Comparison of ENCODE assay signal across 28 cellular contexts in genomic region chr19:1149259-1150045, GRCh38. TPM values are rescaled to one million over a fixed set of nuclear protein-coding genes. Genes with fewer than 3 reads are reported as not detected.
DNase-seq lines count a peak whose midpoint lies in the region; ATAC-seq, FAIRE-seq and TF ChIP-seq lines count a peak whose summit lies in the region.
"Had no signal": no experiment of that assay in that cellular context is flagged by ENCODE, and none has a peak within 500 bp of the region (broad histone marks: within the 10 kb centered on the region; RNA-seq: fewer than 3 reads in every experiment).

No MANE protein-coding gene starts in this region.

- H3K27me3 Mint-ChIP-seq in dendritic cell treated with granulocyte-macrophage colony-stimulating factor and Interleukin-4, amounts not matched to agents 40 ng/mL and 50 ng/mL, for 4 days, result no peaks in the 10 kb centered on the region
- H3K27me3 Mint-ChIP-seq in stimulated activated memory B cell treated with anti-CD40 and anti-IgM and Interleukin-4, amounts not matched to agents 10 μg/mL and 1 μg/mL and 100 μg/mL, for 72 hours, result no peaks in the 10 kb centered on the region
- H3K27me3 Mint-ChIP-seq in activated CD4-positive, alpha-beta memory T cell treated with anti-CD3 and anti-CD28 coated beads, Interleukin-2, amount 10 ng/mL, durations not matched to agents 7 days and 5 days, result no peaks in the 10 kb centered on the region
- H3K27me3 Mint-ChIP-seq: CD4-positive, alpha-beta memory T cell had no signal

- peak overlapping the region; percentile 50 for H3K27ac Mint-ChIP-seq in dendritic cell treated with granulocyte-macrophage colony-stimulating factor and Interleukin-4, amounts not matched to agents 40 ng/mL and 50 ng/mL, for 4 days
- no peak overlapping the region for H3K27ac Mint-ChIP-seq in stimulated activated memory B cell treated with anti-CD40 and anti-IgM and Interleukin-4, amounts not matched to agents 10 μg/mL and 1 μg/mL and 100 μg/mL, for 72 hours
- H3K27ac Mint-ChIP-seq in activated CD4-positive, alpha-beta memory T cell treated with anti-CD3 and anti-CD28 coated beads, Interleukin-2, amount 10 ng/mL, durations not matched to agents 7 days and 5 days, result no peak overlapping the region

- DNase-seq in HepG2 (ENCODE audit: low spot score) (no peak), NCI-H774 (lab: John Stamatoyannopoulos, UW) (no peak), epidermal melanocyte (ENCODE audit: insufficient read length, low spot score) (no peak)
- DNase-seq in activated CD4-positive, alpha-beta memory T cell treated with anti-CD3 and anti-CD28 coated beads, Interleukin-2, amount 10 ng/mL, durations not matched to agents 7 days and 5 days, result no peak
- DNase-seq: AML-193; CD4-positive, alpha-beta memory T cell; COR-L47; DMS53; GM23248; Karpas-422; NCI-H1092; NCI-H146; NCI-H1930; NCI-H2107; NCI-H446; NCI-H524 treated with DMSO at 0.1 percent for 48 hours; NCI-H82; NK-92 treated with Interleukin-12 subunit alpha and Interleukin-12 subunit beta, amount 100 ng/mL, for 24 hours; PC-9; RPMI8226; SHP77 had no signal

- H2AFZ ChIP-seq in HepG2 (ENCODE audit: low read length), result no peak overlapping the region
- H2AFZ ChIP-seq: GM23248, PC-9 had no signal

- no peaks in the 10 kb centered on the region; a peak in 1 of 5 replicates for H3K27me3 ChIP-seq in HepG2 (ENCODE audit: control insufficient read depth in 1 of 2, insufficient read depth in 2 of 2, low read length in 2 of 2)
- H3K27me3 ChIP-seq: BLaER1 treated with 17β-estradiol and CSF1 and Interleukin-3, amounts not matched to agents 10 nM and 100 nM had no signal

- H3K36me3 Mint-ChIP-seq in dendritic cell treated with granulocyte-macrophage colony-stimulating factor and Interleukin-4, amounts not matched to agents 40 ng/mL and 50 ng/mL, for 4 days (ENCODE audit: low read depth), result peaks cover 93% of the 10 kb centered on the region
- peaks cover 38% of the 10 kb centered on the region for H3K36me3 Mint-ChIP-seq in stimulated activated memory B cell treated with anti-CD40 and anti-IgM and Interleukin-4, amounts not matched to agents 10 μg/mL and 1 μg/mL and 100 μg/mL, for 72 hours
- H3K36me3 Mint-ChIP-seq in activated CD4-positive, alpha-beta memory T cell treated with anti-CD3 and anti-CD28 coated beads, Interleukin-2, amount 10 ng/mL, durations not matched to agents 7 days and 5 days (ENCODE audit: low read depth), result peaks cover 16% of the 10 kb centered on the region

- intact Hi-C loops in dendritic cell treated with granulocyte-macrophage colony-stimulating factor and Interleukin-4, amounts not matched to agents 40 ng/mL and 50 ng/mL, for 4 days (cut with micrococcal nuclease), result no loop called here
- intact Hi-C loops in HepG2 (cut with micrococcal nuclease; ENCODE audit: unreplicated experiment), result no loop called here

- TF ChIP-seq RAD21 in HepG2 (CRISPR knock-in tag; IDR thresholded peaks at IDR 0.05), result no peak

- in situ Hi-C loops in HepG2 (cut with HindIII; ENCODE audit: extremely low pct_ligation_motif_present, low pct_unique_long_range_greater_than_20kb), result loop anchor here (5.0 kb wide), 1 partner anchor 32 kb away; no protein-coding TSS in a partner anchor

- WGBS in HepG2 (ENCODE audit: low lambda C conversion rate), result 94% methylated on average over 18 of the region's 39 CpGs

- H3K4me1 ChIP-seq in HEK293 (ENCODE audit: control insufficient read depth, insufficient read depth, low read length) (no peaks in the 10 kb centered on the region), HepG2 (ENCODE audit: insufficient read depth, low read length) (peaks cover under 1% of the 10 kb centered on the region; the same call in 1 of the 2 replicates)
- H3K4me1 ChIP-seq: HAP-1 had no signal

- BruUV-seq in HepG2 (replicated peaks; lab: Mats Ljungman, UMichigan), result no TSS peak

- FAIRE-seq in HepG2 (lab: Jason Lieb, UNC), result no peak
- FAIRE-seq: A204.1 had no signal

- H3K9me3 ChIP-seq in HEK293 (ENCODE audit: control insufficient read depth, insufficient read depth, low read depth, low read length) (no peaks in the 10 kb centered on the region), HepG2 (ENCODE audit: low read length) (no peaks in the 10 kb centered on the region)
- H3K9me3 ChIP-seq: BLaER1 treated with 17β-estradiol and CSF1 and Interleukin-3, amounts not matched to agents 10 nM and 100 nM; HAP-1 had no signal

- H3K79me2 ChIP-seq in HepG2 (ENCODE audit: insufficient read depth, low read length), result peaks cover under 1% of the 10 kb centered on the region

- CTCF ChIA-PET in HEK293 (lab: Yijun Ruan, JAX), result no interaction called here
- CTCF ChIA-PET in HepG2 (lab: Yijun Ruan, JAX; ENCODE audit: low intra/inter-chr PET ratio, low total read pairs), result no interaction called here
- CTCF ChIA-PET in activated CD4-positive, alpha-beta memory T cell treated with anti-CD3 and anti-CD28 coated beads, Interleukin-2, amount 10 ng/mL, durations not matched to agents 7 days and 5 days (lab: Charles Lee), result interaction anchor here (1.0 kb wide), 1 partner anchor 36 kb away, joined by 4 read pairs; no protein-coding TSS in a partner anchor

- no peaks in the 10 kb centered on the region for H4K20me1 ChIP-seq in HepG2 (ENCODE audit: insufficient read depth, low read length)

- H3K4me1 Mint-ChIP-seq in dendritic cell treated with granulocyte-macrophage colony-stimulating factor and Interleukin-4, amounts not matched to agents 40 ng/mL and 50 ng/mL, for 4 days (ENCODE audit: low read depth), result peaks cover 57% of the 10 kb centered on the region
- H3K4me1 Mint-ChIP-seq in stimulated activated memory B cell treated with anti-CD40 and anti-IgM and Interleukin-4, amounts not matched to agents 10 μg/mL and 1 μg/mL and 100 μg/mL, for 72 hours, result peaks cover 6% of the 10 kb centered on the region
- peaks cover 7% of the 10 kb centered on the region for H3K4me1 Mint-ChIP-seq in activated CD4-positive, alpha-beta memory T cell treated with anti-CD3 and anti-CD28 coated beads, Interleukin-2, amount 10 ng/mL, durations not matched to agents 7 days and 5 days

- POLR2A ChIA-PET in HEK293 (lab: Yijun Ruan, JAX), result no interaction called here
- POLR2A ChIA-PET in HepG2 (lab: Yijun Ruan, JAX), result no interaction called here
- POLR2A ChIA-PET in activated CD4-positive, alpha-beta memory T cell treated with anti-CD3 and anti-CD28 coated beads, Interleukin-2, amount 10 ng/mL, durations not matched to agents 7 days and 5 days (lab: Charles Lee), result no interaction called here

- peaks cover 0 to 21% of the 10 kb centered on the region in 2 experiments; a peak in 2 of 3 replicates for H3K36me3 ChIP-seq in HEK293 (ENCODE audit: control insufficient read depth in 2 of 2, insufficient read depth in 1 of 2, low read length in 2 of 2)
- peaks cover 10 to 14% of the 10 kb centered on the region in 2 experiments; a peak in 4 of 5 replicates for H3K36me3 ChIP-seq in HepG2 (replicated peaks in 1 of 2; ENCODE audit: control insufficient read depth in 1 of 2, insufficient read depth in 2 of 2, low read length in 2 of 2)

- TF ChIP-seq POLR2A in HepG2 (IDR thresholded peaks at IDR 0.05; ENCODE audit: insufficient read depth in 1 of 2, low read depth in 2 of 2, low read length in 2 of 2), result no peak

- TF ChIP-seq CTCF in HEK293 (tag by site-specific recombination; IDR thresholded peaks at IDR 0.05), result no peak
- TF ChIP-seq CTCF in HepG2 (CRISPR knock-in tag; IDR thresholded peaks at IDR 0.05), result no peak

- H3K27ac ChIP-seq in HEK293 (ENCODE audit: extremely low read depth, low read depth, low read length), result no peak overlapping the region
- no peak overlapping the region for H3K27ac ChIP-seq in HepG2 (ENCODE audit: extremely low read length, insufficient read depth, low read length)
- H3K27ac ChIP-seq: BLaER1 treated with 17β-estradiol and CSF1 and Interleukin-3, amounts not matched to agents 10 nM and 100 nM; GM23248; PC-9 had no signal

- no peaks in the 10 kb centered on the region for H3K9me3 Mint-ChIP-seq in dendritic cell treated with granulocyte-macrophage colony-stimulating factor and Interleukin-4, amounts not matched to agents 40 ng/mL and 50 ng/mL, for 4 days
- no peaks in the 10 kb centered on the region for H3K9me3 Mint-ChIP-seq in stimulated activated memory B cell treated with anti-CD40 and anti-IgM and Interleukin-4, amounts not matched to agents 10 μg/mL and 1 μg/mL and 100 μg/mL, for 72 hours
- no peaks in the 10 kb centered on the region for H3K9me3 Mint-ChIP-seq in activated CD4-positive, alpha-beta memory T cell treated with anti-CD3 and anti-CD28 coated beads, Interleukin-2, amount 10 ng/mL, durations not matched to agents 7 days and 5 days

- no peak for ATAC-seq in HepG2
- peak; percentile 10 for ATAC-seq in stimulated activated memory B cell treated with anti-CD40 and anti-IgM and Interleukin-4, amounts not matched to agents 10 μg/mL and 1 μg/mL and 100 μg/mL, for 72 hours
- ATAC-seq in GM21529 (IDR thresholded peaks at IDR 0.05; ENCODE audit: unreplicated experiment), result no peak

- no peak overlapping the region for H3K4me2 ChIP-seq in HepG2 (ENCODE audit: low read depth, low read length)
- H3K4me2 ChIP-seq: BLaER1 treated with 17β-estradiol and CSF1 and Interleukin-3, amounts not matched to agents 10 nM and 100 nM; PC-9 had no signal

- H3K4me3 Mint-ChIP-seq in dendritic cell treated with granulocyte-macrophage colony-stimulating factor and Interleukin-4, amounts not matched to agents 40 ng/mL and 50 ng/mL, for 4 days, result no peak overlapping the region
- no peak overlapping the region for H3K4me3 Mint-ChIP-seq in stimulated activated memory B cell treated with anti-CD40 and anti-IgM and Interleukin-4, amounts not matched to agents 10 μg/mL and 1 μg/mL and 100 μg/mL, for 72 hours
- H3K4me3 Mint-ChIP-seq in activated CD4-positive, alpha-beta memory T cell treated with anti-CD3 and anti-CD28 coated beads, Interleukin-2, amount 10 ng/mL, durations not matched to agents 7 days and 5 days, result no peak overlapping the region
- H3K4me3 Mint-ChIP-seq: CD4-positive, alpha-beta memory T cell had no signal

- H3K9ac ChIP-seq in HepG2 (ENCODE audit: insufficient read depth, low read depth, low read length), result no peak overlapping the region
- H3K9ac ChIP-seq: BLaER1 treated with 17β-estradiol and CSF1 and Interleukin-3, amounts not matched to agents 10 nM and 100 nM; GM23248 had no signal

- TF ChIP-seq EP300 in HepG2 (IDR thresholded peaks at IDR 0.05; ENCODE audit: low read depth in 2 of 2, low read length in 2 of 2) (no peak), HepG2 (CRISPR knock-in tag; IDR thresholded peaks at IDR 0.05; ENCODE audit: borderline replicate concordance) (no peak)

- H3K4me3 ChIP-seq in HEK293 (ENCODE audit: low read depth, low read length) (no peak overlapping the region), HepG2 (replicated peaks in 1 of 3; ENCODE audit: insufficient read depth in 1 of 3, low read depth in 2 of 3, low read length in 3 of 3) (no peak overlapping the region)
- H3K4me3 ChIP-seq: BLaER1 treated with 17β-estradiol and CSF1 and Interleukin-3, amounts not matched to agents 10 nM and 100 nM; GM23248; HAP-1; PC-9 had no signal

RNA-seq across cellular contexts. Expression of gene SBNO2, which starts 24.6 kb away (rescaled TPM):
- total RNA-seq in HepG2 (2016; rRNA removed; fragmentation: Illumina TruSeq; extraction: Trizol), result 5.8 and 10.4 TPM in 2 replicates
- total RNA-seq in HepG2 (2016; cell fraction: cytosol; rRNA removed; fragmentation: Illumina TruSeq; extraction: Trizol; ENCODE audit: low read depth), result 3.3 and 3.8 TPM in 2 replicates
- total RNA-seq in HepG2 (2016; cell fraction: insoluble cytoplasmic fraction; rRNA removed; fragmentation: Illumina TruSeq; extraction: Trizol), result 6.5 and 12.4 TPM in 2 replicates
- 7.7 and 8.1 TPM in 2 replicates for total RNA-seq in HepG2 (2016; cell fraction: membrane; rRNA removed; fragmentation: Illumina TruSeq; extraction: Trizol)
- total RNA-seq in HepG2 (2016; cell fraction: nucleus; rRNA removed; fragmentation: Illumina TruSeq; extraction: Trizol), result 10.4 and 12.1 TPM in 2 replicates
- polyA plus RNA-seq in HepG2 (2011; rRNA removed), result 8.6 and 10.8 TPM in 2 replicates
- polyA plus RNA-seq in HepG2 (2011; cell fraction: cytosol; rRNA removed), result 4.1 and 8.0 TPM in 2 replicates
- 53.6 and 82.3 TPM in 2 replicates for polyA plus RNA-seq in HepG2 (2011; cell fraction: nucleus; rRNA removed)
- polyA plus RNA-seq in HepG2 (2012), result 10.8 and 11.3 TPM in 2 replicates
- polyA plus RNA-seq in HepG2 (2016; cell fraction: cytosol; fragmentation: Illumina TruSeq; extraction: Trizol; ENCODE audit: low read depth), result 1.0 and 1.1 TPM in 2 replicates
- 6.7 and 7.7 TPM in 2 replicates for polyA plus RNA-seq in HepG2 (2016; cell fraction: insoluble cytoplasmic fraction; fragmentation: Illumina TruSeq; extraction: Trizol; ENCODE audit: low read depth)
- 2.8 and 3.4 TPM in 2 replicates for polyA plus RNA-seq in HepG2 (2016; cell fraction: membrane; fragmentation: Illumina TruSeq; extraction: Trizol; ENCODE audit: low read depth)
- 33.1 and 36.3 TPM in 2 replicates for polyA plus RNA-seq in HepG2 (2016; cell fraction: nucleus; fragmentation: Illumina TruSeq; extraction: Trizol; ENCODE audit: insufficient read depth, low read depth)
- 21.5 and 30.2 TPM in 2 replicates for polyA minus RNA-seq in HepG2 (2011; rRNA and poly(A)+ RNA removed; ENCODE audit: low replicate concordance)
- 9.8 and 12.0 TPM in 2 replicates for polyA minus RNA-seq in HepG2 (2011; cell fraction: cytosol; rRNA and poly(A)+ RNA removed)
- 13.0 and 13.4 TPM in 2 replicates for polyA minus RNA-seq in HepG2 (2011; cell fraction: nucleus; rRNA and poly(A)+ RNA removed)
- 10 to 100 TPM; 94.4 to 98.2 TPM for total RNA-seq in activated CD4-positive, alpha-beta memory T cell treated with anti-CD3 and anti-CD28 coated beads, Interleukin-2, amount 10 ng/mL, durations not matched to agents 7 days and 5 days

RNA-seq across cellular contexts. Expression of gene GPX4, which starts 45.7 kb away (rescaled TPM):
- total RNA-seq in HepG2 (2016; rRNA removed; fragmentation: Illumina TruSeq; extraction: Trizol), result 426 and 535 TPM in 2 replicates
- total RNA-seq in HepG2 (2016; cell fraction: cytosol; rRNA removed; fragmentation: Illumina TruSeq; extraction: Trizol; ENCODE audit: low read depth), result 2,785 and 3,522 TPM in 2 replicates
- total RNA-seq in HepG2 (2016; cell fraction: insoluble cytoplasmic fraction; rRNA removed; fragmentation: Illumina TruSeq; extraction: Trizol), result 340 and 561 TPM in 2 replicates
- 1,902 and 2,313 TPM in 2 replicates for total RNA-seq in HepG2 (2016; cell fraction: membrane; rRNA removed; fragmentation: Illumina TruSeq; extraction: Trizol)
- total RNA-seq in HepG2 (2016; cell fraction: nucleus; rRNA removed; fragmentation: Illumina TruSeq; extraction: Trizol), result 168 and 177 TPM in 2 replicates
- 613 and 728 TPM in 2 replicates for polyA plus RNA-seq in HepG2 (2011; rRNA removed)
- polyA plus RNA-seq in HepG2 (2011; cell fraction: cytosol; rRNA removed), result 837 and 1,257 TPM in 2 replicates
- 557 and 562 TPM in 2 replicates for polyA plus RNA-seq in HepG2 (2011; cell fraction: nucleus; rRNA removed)
- 539 and 705 TPM in 2 replicates for polyA plus RNA-seq in HepG2 (2012)
- 3,701 and 4,930 TPM in 2 replicates for polyA plus RNA-seq in HepG2 (2016; cell fraction: cytosol; fragmentation: Illumina TruSeq; extraction: Trizol; ENCODE audit: low read depth)
- 454 and 583 TPM in 2 replicates for polyA plus RNA-seq in HepG2 (2016; cell fraction: insoluble cytoplasmic fraction; fragmentation: Illumina TruSeq; extraction: Trizol; ENCODE audit: low read depth)
- 2,313 and 2,706 TPM in 2 replicates for polyA plus RNA-seq in HepG2 (2016; cell fraction: membrane; fragmentation: Illumina TruSeq; extraction: Trizol; ENCODE audit: low read depth)
- polyA plus RNA-seq in HepG2 (2016; cell fraction: nucleus; fragmentation: Illumina TruSeq; extraction: Trizol; ENCODE audit: insufficient read depth, low read depth), result 387 and 420 TPM in 2 replicates
- 195 and 435 TPM in 2 replicates for polyA minus RNA-seq in HepG2 (2011; rRNA and poly(A)+ RNA removed; ENCODE audit: low replicate concordance)
- 211 and 241 TPM in 2 replicates for polyA minus RNA-seq in HepG2 (2011; cell fraction: cytosol; rRNA and poly(A)+ RNA removed)
- 51.6 and 73.4 TPM in 2 replicates for polyA minus RNA-seq in HepG2 (2011; cell fraction: nucleus; rRNA and poly(A)+ RNA removed)
- 100 to 1,000 TPM; 141 to 148 TPM for total RNA-seq in activated CD4-positive, alpha-beta memory T cell treated with anti-CD3 and anti-CD28 coated beads, Interleukin-2, amount 10 ng/mL, durations not matched to agents 7 days and 5 days

RNA-seq across cellular contexts. Expression of gene POLR2E, which starts 54.3 kb away (rescaled TPM):
- total RNA-seq in HepG2 (2016; rRNA removed; fragmentation: Illumina TruSeq; extraction: Trizol), result 140 TPM in 2 replicates
- total RNA-seq in HepG2 (2016; cell fraction: cytosol; rRNA removed; fragmentation: Illumina TruSeq; extraction: Trizol; ENCODE audit: low read depth), result 43.4 and 44.8 TPM in 2 replicates
- total RNA-seq in HepG2 (2016; cell fraction: insoluble cytoplasmic fraction; rRNA removed; fragmentation: Illumina TruSeq; extraction: Trizol), result 135 and 141 TPM in 2 replicates
- total RNA-seq in HepG2 (2016; cell fraction: membrane; rRNA removed; fragmentation: Illumina TruSeq; extraction: Trizol), result 89.0 and 92.5 TPM in 2 replicates
- total RNA-seq in HepG2 (2016; cell fraction: nucleus; rRNA removed; fragmentation: Illumina TruSeq; extraction: Trizol), result 54.0 and 55.3 TPM in 2 replicates
- polyA plus RNA-seq in HepG2 (2011; rRNA removed), result 272 and 305 TPM in 2 replicates
- 222 and 337 TPM in 2 replicates for polyA plus RNA-seq in HepG2 (2011; cell fraction: cytosol; rRNA removed)
- polyA plus RNA-seq in HepG2 (2011; cell fraction: nucleus; rRNA removed), result 150 and 188 TPM in 2 replicates
- 201 and 222 TPM in 2 replicates for polyA plus RNA-seq in HepG2 (2012)
- 94.9 and 102 TPM in 2 replicates for polyA plus RNA-seq in HepG2 (2016; cell fraction: cytosol; fragmentation: Illumina TruSeq; extraction: Trizol; ENCODE audit: low read depth)
- 246 and 282 TPM in 2 replicates for polyA plus RNA-seq in HepG2 (2016; cell fraction: insoluble cytoplasmic fraction; fragmentation: Illumina TruSeq; extraction: Trizol; ENCODE audit: low read depth)
- 145 and 159 TPM in 2 replicates for polyA plus RNA-seq in HepG2 (2016; cell fraction: membrane; fragmentation: Illumina TruSeq; extraction: Trizol; ENCODE audit: low read depth)
- polyA plus RNA-seq in HepG2 (2016; cell fraction: nucleus; fragmentation: Illumina TruSeq; extraction: Trizol; ENCODE audit: insufficient read depth, low read depth), result 179 TPM in 2 replicates
- 343 and 389 TPM in 2 replicates for polyA minus RNA-seq in HepG2 (2011; rRNA and poly(A)+ RNA removed; ENCODE audit: low replicate concordance)
- polyA minus RNA-seq in HepG2 (2011; cell fraction: cytosol; rRNA and poly(A)+ RNA removed), result 104 and 129 TPM in 2 replicates
- polyA minus RNA-seq in HepG2 (2011; cell fraction: nucleus; rRNA and poly(A)+ RNA removed), result 39.5 and 42.0 TPM in 2 replicates
- total RNA-seq in activated CD4-positive, alpha-beta memory T cell treated with anti-CD3 and anti-CD28 coated beads, Interleukin-2, amount 10 ng/mL, durations not matched to agents 7 days and 5 days, result 100 to 1,000 TPM; 116 to 120 TPM

RNA-seq across cellular contexts. Expression of gene STK11, which starts 56.1 kb away (rescaled TPM):
- total RNA-seq in HepG2 (2016; rRNA removed; fragmentation: Illumina TruSeq; extraction: Trizol), result 28.4 and 43.6 TPM in 2 replicates
- total RNA-seq in HepG2 (2016; cell fraction: cytosol; rRNA removed; fragmentation: Illumina TruSeq; extraction: Trizol; ENCODE audit: low read depth), result 18.3 and 20.2 TPM in 2 replicates
- total RNA-seq in HepG2 (2016; cell fraction: insoluble cytoplasmic fraction; rRNA removed; fragmentation: Illumina TruSeq; extraction: Trizol), result 23.3 and 42.4 TPM in 2 replicates
- 47.5 and 49.4 TPM in 2 replicates for total RNA-seq in HepG2 (2016; cell fraction: membrane; rRNA removed; fragmentation: Illumina TruSeq; extraction: Trizol)
- total RNA-seq in HepG2 (2016; cell fraction: nucleus; rRNA removed; fragmentation: Illumina TruSeq; extraction: Trizol), result 33.1 and 35.0 TPM in 2 replicates
- 27.5 and 40.8 TPM in 2 replicates for polyA plus RNA-seq in HepG2 (2011; rRNA removed)
- polyA plus RNA-seq in HepG2 (2011; cell fraction: cytosol; rRNA removed), result 31.3 and 45.7 TPM in 2 replicates
- polyA plus RNA-seq in HepG2 (2011; cell fraction: nucleus; rRNA removed), result 143 and 178 TPM in 2 replicates
- polyA plus RNA-seq in HepG2 (2012), result 38.3 and 41.3 TPM in 2 replicates
- polyA plus RNA-seq in HepG2 (2016; cell fraction: cytosol; fragmentation: Illumina TruSeq; extraction: Trizol; ENCODE audit: low read depth), result 12.4 and 14.0 TPM in 2 replicates
- 24.8 and 28.5 TPM in 2 replicates for polyA plus RNA-seq in HepG2 (2016; cell fraction: insoluble cytoplasmic fraction; fragmentation: Illumina TruSeq; extraction: Trizol; ENCODE audit: low read depth)
- 31.5 and 34.3 TPM in 2 replicates for polyA plus RNA-seq in HepG2 (2016; cell fraction: membrane; fragmentation: Illumina TruSeq; extraction: Trizol; ENCODE audit: low read depth)
- 76.9 and 78.9 TPM in 2 replicates for polyA plus RNA-seq in HepG2 (2016; cell fraction: nucleus; fragmentation: Illumina TruSeq; extraction: Trizol; ENCODE audit: insufficient read depth, low read depth)
- polyA minus RNA-seq in HepG2 (2011; rRNA and poly(A)+ RNA removed; ENCODE audit: low replicate concordance), result 2.2 and 54.9 TPM in 2 replicates
- polyA minus RNA-seq in HepG2 (2011; cell fraction: cytosol; rRNA and poly(A)+ RNA removed), result 24.1 and 27.3 TPM in 2 replicates
- 21.8 and 30.2 TPM in 2 replicates for polyA minus RNA-seq in HepG2 (2011; cell fraction: nucleus; rRNA and poly(A)+ RNA removed)
- total RNA-seq in activated CD4-positive, alpha-beta memory T cell treated with anti-CD3 and anti-CD28 coated beads, Interleukin-2, amount 10 ng/mL, durations not matched to agents 7 days and 5 days, result 10 to 100 TPM; 84.2 to 85.1 TPM

Comparison
In these comparisons a context has a peak if more than half of its experiments do, and no peak if none do; other contexts are left out.
1. Of the 63 proteins assayed by ChIP-seq in both HepG2 and HEK293: peak only in HepG2: none; only in HEK293: ZBTB8A; in both: none; in neither: 62.